ENCODE assay signal across 8 cellular contexts in genomic region chr9:120711841-120712538, GRCh38. TPM values are rescaled to one million over a fixed set of nuclear protein-coding genes. Genes with fewer than 3 reads are reported as not detected.
A peak's percentile ranks its signal among the peaks of the same experiment; 100 is the strongest.
DNase-seq lines count a peak whose midpoint lies in the region; ATAC-seq, FAIRE-seq and TF ChIP-seq lines count a peak whose summit lies in the region.

No MANE protein-coding gene starts in this region.

- no peaks in the 10 kb centered on the region for H3K9me3 Mint-ChIP-seq in brain

- TF ChIP-seq EP300 in A549 (IDR thresholded peaks at IDR 0.05): no peak

- no peaks in the 10 kb centered on the region for H3K36me3 ChIP-seq in muscle layer of duodenum (ENCODE audit: control insufficient read depth in 1 of 2, insufficient read depth in 2 of 2, low read length in 2 of 2)

- H3K27ac ChIP-seq in A549: peak overlapping the region; percentile 85 to 96
- H3K27ac ChIP-seq in muscle layer of duodenum (ENCODE audit: low read length): peak overlapping the region; percentile 73

- H3K4me1 ChIP-seq in A549 (peaks cover 47% of the 10 kb centered on the region), muscle layer of duodenum (ENCODE audit: control insufficient read depth in 1 of 2, insufficient read depth in 2 of 2, low read length in 2 of 2) (peaks cover 9 to 29% of the 10 kb centered on the region in 2 donors)

- POLR2A ChIA-PET in A549 (lab: Yijun Ruan, JAX): interaction anchor here (0.5 to 1.8 kb wide), 3 partner anchors 81 to 92 kb away, joined by 3 to 8 read pairs (median 3); partner anchors contain the start of gene FBXW2

- TF ChIP-seq RAD21 in A549 (conservative IDR thresholded peaks at IDR 0.05 in 1 of 2, IDR thresholded peaks at IDR 0.05 in 1 of 2): no peak

- FAIRE-seq in A549 (lab: Jason Lieb, UNC): no peak

- ATAC-seq in A549 (no peak), HG02885 (IDR thresholded peaks at IDR 0.05; ENCODE audit: poor library complexity, unreplicated experiment) (no peak), GM21529 (IDR thresholded peaks at IDR 0.05; ENCODE audit: unreplicated experiment) (no peak)

- CTCF ChIA-PET in A549 (lab: Yijun Ruan, JAX): interaction anchor here (0.6 to 3.1 kb wide), 10 partner anchors 13 to 101 kb away, joined by 3 to 16 read pairs (median 4); no protein-coding TSS in a partner anchor

- no peaks in the 10 kb centered on the region for H3K27me3 ChIP-seq in muscle layer of duodenum (ENCODE audit: low read depth, low read length)

- no peaks in the 10 kb centered on the region for H3K9me3 ChIP-seq in A549
- no peaks in the 10 kb centered on the region for H3K9me3 ChIP-seq in muscle layer of duodenum (ENCODE audit: control insufficient read depth in 1 of 2, low read length in 2 of 2)

- DNase-seq in A549 (ENCODE audit: low read depth in 1 of 2, low spot score in 1 of 2) (peak in 1 of 2 experiments; percentile 47), KBM-7 (peak; percentile 21), T1000 (lab: John Stamatoyannopoulos, UW) (no peak), RPMI8226 (no peak)

- peak overlapping the region; percentile 88 for H3K4me2 ChIP-seq in A549

- peak overlapping the region; percentile 88 to 94 (median 94) for H3K4me3 Mint-ChIP-seq in brain

- in situ Hi-C loops in KBM-7 (cut with MboI; ENCODE audit: low pct_unique_long_range_greater_than_20kb, low sequenced_read_pairs): no loop called here

- TF ChIP-seq POLR2A in A549 (IDR thresholded peaks at IDR 0.05; ENCODE audit: low read length): no peak

- H3K4me3 ChIP-seq in A549 (peak overlapping the region; percentile 86), muscle layer of duodenum (ENCODE audit: low read depth in 1 of 2, low read length in 2 of 2) (peak overlapping the region; percentile 76 to 96)

- WGBS in A549 (ENCODE audit: missing lambda C conversion rate): 2% methylated on average over 5 of the region's 5 CpGs

- H3K27me3 Mint-ChIP-seq in brain: peaks cover 9% of the 10 kb centered on the region

- peaks cover 13% of the 10 kb centered on the region for H3K36me3 Mint-ChIP-seq in brain

- no peak for TF ChIP-seq CTCF in A549 (IDR thresholded peaks at IDR 0.05)
- TF ChIP-seq CTCF in brain (conservative IDR thresholded peaks at IDR 0.05): no peak

- peak overlapping the region; percentile 84 to 94 (median 92) for H3K27ac Mint-ChIP-seq in brain

- H3K4me1 Mint-ChIP-seq in brain: peaks cover 83% of the 10 kb centered on the region

TF ChIP-seq in A549, 52 proteins besides CTCF, POLR2A, EP300 and RAD21:
- TF ChIP-seq, protein P1, sequence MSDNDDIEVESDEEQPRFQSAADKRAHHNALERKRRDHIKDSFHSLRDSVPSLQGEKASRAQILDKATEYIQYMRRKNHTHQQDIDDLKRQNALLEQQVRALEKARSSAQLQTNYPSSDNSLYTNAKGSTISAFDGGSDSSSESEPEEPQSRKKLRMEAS (IDR thresholded peaks at IDR 0.05): 0 out of 2 replicates have a peak, but pooled peaks have one; percentile 10
- TF ChIP-seq RNF2 (IDR thresholded peaks at IDR 0.05; ENCODE audit: borderline replicate concordance, low read depth): no peak
TF ChIP-seq in A549: peak in this region for 1.

RNA-seq across cellular contexts. Expression of gene MEGF9, which starts 2.3 kb away (rescaled TPM):
- 25.7 and 32.8 TPM in 2 replicates for polyA plus RNA-seq in A549 (2011; rRNA removed)
- polyA plus RNA-seq in A549 (2012; cell fraction: cytosol; rRNA removed): 7.3 and 9.4 TPM in 2 replicates
- 3.7 and 4.9 TPM in 2 replicates for polyA plus RNA-seq in A549 (2012; cell fraction: nucleus; rRNA removed)
- polyA plus RNA-seq in A549 (2017; fragmentation: RNase III; extraction: RNeasy Plus Mini Kit Qiagen cat#74134 plus additional on column Dnase treatment): 21.1 to 33.4 TPM (median 30.0 TPM) in 3 replicates
- 15.9 and 19.0 TPM in 2 replicates for polyA minus RNA-seq in A549 (2011; rRNA and poly(A)+ RNA removed)
- polyA plus RNA-seq in brain (ENCODE audit: insufficient read depth, low read depth, low replicate concordance): 31.7 TPM
